In genomic region chr6:147212618-147213017, GRCh38 we compare ENCODE assay signal across 24 cellular contexts.
"Had no signal": no experiment of that assay in that cellular context is flagged by ENCODE, and none has a peak within 500 bp of the region (broad histone marks: within the 10 kb centered on the region; RNA-seq: fewer than 3 reads in every experiment).

No MANE protein-coding gene starts in this region.

- H3K36me3 Mint-ChIP-seq: stimulated activated memory B cell treated with anti-CD40 and anti-IgM and Interleukin-4, amounts not matched to agents 10 μg/mL and 1 μg/mL and 100 μg/mL, for 72 hours had no signal

- ATAC-seq: activated naive CD8-positive, alpha-beta T cell treated with anti-CD3 and anti-CD28 coated beads, Interleukin-2, amount 50 U/mL, for 24 hours; left ventricle myocardium superior; sciatic nerve; stimulated activated memory B cell treated with anti-CD40 and anti-IgM and Interleukin-4, amounts not matched to agents 10 μg/mL and 1 μg/mL and 100 μg/mL, for 72 hours had no signal

- H3K9me3 Mint-ChIP-seq: activated naive CD4-positive, alpha-beta T cell treated with anti-CD3 and anti-CD28 coated beads, Interleukin-2, amount 10 ng/mL, durations not matched to agents 7 days and 5 days; activated naive CD8-positive, alpha-beta T cell treated with anti-CD3 and anti-CD28 coated beads, Interleukin-2, amount 50 U/mL, for 24 hours; neural crest cell; stimulated activated memory B cell treated with anti-CD40 and anti-IgM and Interleukin-4, amounts not matched to agents 10 μg/mL and 1 μg/mL and 100 μg/mL, for 72 hours had no signal

- H3K4me3 Mint-ChIP-seq: activated naive CD4-positive, alpha-beta T cell treated with anti-CD3 and anti-CD28 coated beads, Interleukin-2, amount 10 ng/mL, durations not matched to agents 7 days and 5 days; activated naive CD8-positive, alpha-beta T cell treated with anti-CD3 and anti-CD28 coated beads, Interleukin-2, amount 50 U/mL, for 24 hours; neural crest cell; stimulated activated memory B cell treated with anti-CD40 and anti-IgM and Interleukin-4, amounts not matched to agents 10 μg/mL and 1 μg/mL and 100 μg/mL, for 72 hours had no signal

- H3K27ac Mint-ChIP-seq: activated naive CD4-positive, alpha-beta T cell treated with anti-CD3 and anti-CD28 coated beads, Interleukin-2, amount 10 ng/mL, durations not matched to agents 7 days and 5 days; activated naive CD8-positive, alpha-beta T cell treated with anti-CD3 and anti-CD28 coated beads, Interleukin-2, amount 50 U/mL, for 24 hours; stimulated activated memory B cell treated with anti-CD40 and anti-IgM and Interleukin-4, amounts not matched to agents 10 μg/mL and 1 μg/mL and 100 μg/mL, for 72 hours had no signal

- DNase-seq: activated CD4-positive, alpha-beta T cell treated with anti-CD3 and anti-CD28 coated beads for 1 hour; activated CD8-positive, alpha-beta memory T cell treated with anti-CD3 and anti-CD28 coated beads for 24 hours; activated CD8-positive, alpha-beta memory T cell treated with anti-CD3 and anti-CD28 coated beads, Interleukin-2, amount 50 U/mL, for 48 hours; activated effector memory CD4-positive, alpha-beta T cell treated with Interleukin-2 at 50 U/mL for 16 hours; activated naive CD4-positive, alpha-beta T cell treated with anti-CD3 and anti-CD28 coated beads, Interleukin-2, amount 10 ng/mL, durations not matched to agents 7 days and 5 days; activated naive CD8-positive, alpha-beta T cell treated with anti-CD3 and anti-CD28 coated beads, Interleukin-2, amount 50 U/mL, for 24 hours; activated T-cell treated with anti-CD3 and anti-CD28 coated beads, Interleukin-2, amount 50 U/mL, for 48 hours; anterior cingulate cortex; brain microvascular endothelial cell; central memory CD4-positive, alpha-beta T cell; colonic mucosa; foreskin melanocyte; hypothalamus; left ventricle myocardium superior; ovary; stimulated activated CD4-positive, alpha-beta T cell treated with anti-CD3 and anti-CD28 coated beads, Interleukin-4, amount 100 ng/mL, for 24 hours; T-helper 1 cell; T-helper 9 cell; testis; upper lobe of left lung; WERI-Rb-1 had no signal
